Comparison of ENCODE assay signal across 2 cellular contexts in genomic region chr1:153764315-153764714, GRCh38.
TF ChIP-seq lines count a peak whose summit lies in the region.

No MANE protein-coding gene starts in this region.

TF ChIP-seq in liver, 16 proteins besides CTCF, POLR2A, EP300 and RAD21:
- TF ChIP-seq FOXA1 (IDR thresholded peaks at IDR 0.05) (no peak), HNF4A (conservative IDR thresholded peaks at IDR 0.05) (peak in 1 of 2 donors; percentile 29), ZBTB33 (IDR thresholded peaks at IDR 0.05) (no peak), YY1 (IDR thresholded peaks at IDR 0.05) (no peak), JUND (IDR thresholded peaks at IDR 0.05) (no peak), MAX (IDR thresholded peaks at IDR 0.05) (no peak)

TF ChIP-seq in HepG2, 621 proteins besides CTCF, POLR2A, EP300 and RAD21:
- TF ChIP-seq MYPOP (CRISPR knock-in tag; IDR thresholded peaks at IDR 0.05) (no peak), MIXL1 (CRISPR knock-in tag; IDR thresholded peaks at IDR 0.05) (no peak), RARA (CRISPR knock-in tag; IDR thresholded peaks at IDR 0.05) (no peak), KMT2B (CRISPR knock-in tag; IDR thresholded peaks at IDR 0.05) (no peak), ZNF572 (CRISPR knock-in tag; IDR thresholded peaks at IDR 0.05) (no peak), ZNF430 (CRISPR knock-in tag; IDR thresholded peaks at IDR 0.05) (no peak), ZNF362 (CRISPR knock-in tag; IDR thresholded peaks at IDR 0.05; ENCODE audit: borderline replicate concordance) (no peak), TOPORS (CRISPR knock-in tag; IDR thresholded peaks at IDR 0.05) (no peak), TBX3 (IDR thresholded peaks at IDR 0.05; ENCODE audit: borderline replicate concordance) (no peak)
